3 cellular contexts compared by ENCODE assay signal in genomic region chr2:37587817-37588216, GRCh38.
TF ChIP-seq lines count a peak whose summit lies in the region.

No MANE protein-coding gene starts in this region.

TF ChIP-seq in SK-N-SH, 30 proteins besides CTCF, POLR2A, EP300 and RAD21:
- TF ChIP-seq USF1 (IDR thresholded peaks at IDR 0.05; ENCODE audit: borderline replicate concordance, low read depth): no peak
- no peak for TF ChIP-seq FOXJ3 (CRISPR knock-in tag; IDR thresholded peaks at IDR 0.05)
- TF ChIP-seq SMC3 (IDR thresholded peaks at IDR 0.05; ENCODE audit: low read depth, low read length): no peak
- TF ChIP-seq TAF1 (IDR thresholded peaks at IDR 0.05; ENCODE audit: borderline replicate concordance, low read depth, low read length): no peak
- no peak for TF ChIP-seq EZH2phosphoT487 (IDR thresholded peaks at IDR 0.05; ENCODE audit: borderline replicate concordance, low read depth)
- TF ChIP-seq POLR2AphosphoS5 (IDR thresholded peaks at IDR 0.05; ENCODE audit: low read depth, low read length): no peak
- no peak for TF ChIP-seq JUND (IDR thresholded peaks at IDR 0.05)
- no peak for TF ChIP-seq PBX3 (IDR thresholded peaks at IDR 0.05)
- TF ChIP-seq MXI1 (IDR thresholded peaks at IDR 0.05; ENCODE audit: low read depth, low read length): no peak

TF ChIP-seq in SK-N-SH treated with all-trans-retinoic acid at 6 μM for 48 hours, 23 proteins besides CTCF, POLR2A, EP300 and RAD21 (continued from another document):
- TF ChIP-seq TCF4 (CRISPR knock-in tag; IDR thresholded peaks at IDR 0.05; ENCODE audit: borderline replicate concordance) (no peak), ESRRG (CRISPR knock-in tag; IDR thresholded peaks at IDR 0.05) (no peak), GLIS3 (CRISPR knock-in tag; IDR thresholded peaks at IDR 0.05) (no peak), ISL1 (CRISPR knock-in tag; IDR thresholded peaks at IDR 0.05) (no peak), POU6F1 (CRISPR knock-in tag; IDR thresholded peaks at IDR 0.05; ENCODE audit: borderline replicate concordance, low read depth) (no peak), TSHZ2 (CRISPR knock-in tag; IDR thresholded peaks at IDR 0.05) (no peak), RARB (CRISPR knock-in tag; IDR thresholded peaks at IDR 0.05) (no peak), BACH2 (CRISPR knock-in tag; IDR thresholded peaks at IDR 0.05; ENCODE audit: borderline replicate concordance) (no peak), ZFP30 (CRISPR knock-in tag; IDR thresholded peaks at IDR 0.05) (no peak), CSRNP3 (CRISPR knock-in tag; IDR thresholded peaks at IDR 0.05) (no peak), ZFP3 (CRISPR knock-in tag; IDR thresholded peaks at IDR 0.05) (no peak), CREB5 (CRISPR knock-in tag; IDR thresholded peaks at IDR 0.05; ENCODE audit: low read depth) (no peak), ZNF565 (CRISPR knock-in tag; conservative IDR thresholded peaks at IDR 0.05; ENCODE audit: low read depth) (no peak)

TF ChIP-seq in GM12878, 131 proteins besides CTCF, POLR2A, EP300 and RAD21 (continued from another document):
- 0 out of 2 replicates have a peak, but pooled peaks have one; percentile 17 for TF ChIP-seq ZBED1 (IDR thresholded peaks at IDR 0.05; ENCODE audit: borderline replicate concordance)
